Comparison of ENCODE assay signal across 1 cellular context in the genomic region with DNA sequence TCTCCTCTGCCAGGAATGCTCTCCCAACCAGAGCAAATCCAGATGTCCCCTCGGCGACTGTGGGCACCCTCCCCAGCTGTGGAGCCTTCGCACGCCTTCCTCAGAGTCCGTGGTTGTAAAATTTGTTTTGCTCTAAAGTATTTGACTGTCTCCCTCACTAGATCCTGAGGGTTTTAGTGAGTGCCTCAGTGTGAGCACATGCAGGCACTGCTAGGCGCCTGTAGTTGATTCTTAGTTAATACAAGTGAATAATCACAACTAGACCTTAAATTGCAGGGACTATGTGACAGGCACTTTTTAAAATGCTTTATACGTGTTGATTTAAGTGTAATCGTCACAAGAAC.
TF ChIP-seq lines count a peak whose summit lies in the region.

No MANE protein-coding gene starts in this region.

TF ChIP-seq in H1, 55 proteins besides CTCF, POLR2A, EP300 and RAD21:
- TF ChIP-seq TEAD4 (IDR thresholded peaks at IDR 0.05; ENCODE audit: low read depth, low read length) (no peak), CTBP2 (IDR thresholded peaks at IDR 0.05; ENCODE audit: borderline replicate concordance, insufficient read depth, insufficient read length, low read length) (no peak), SIN3A (conservative IDR thresholded peaks at IDR 0.05 in 1 of 2, IDR thresholded peaks at IDR 0.05 in 1 of 2; ENCODE audit: low read depth in 1 of 2, low read length in 2 of 2) (no peak), CHD2 (IDR thresholded peaks at IDR 0.05; ENCODE audit: low read length) (no peak), FOSL1 (IDR thresholded peaks at IDR 0.05; ENCODE audit: insufficient read depth, low read depth, low read length) (no peak), EZH2 (IDR thresholded peaks at IDR 0.05; ENCODE audit: low read depth, low read length, severe bottlenecking) (no peak), RXRA (IDR thresholded peaks at IDR 0.05; ENCODE audit: insufficient read depth, low read depth, low read length) (no peak), KDM1A (IDR thresholded peaks at IDR 0.05; ENCODE audit: borderline replicate concordance, low read length) (no peak), SP2 (IDR thresholded peaks at IDR 0.05; ENCODE audit: low read length) (no peak), SAP30 (IDR thresholded peaks at IDR 0.05; ENCODE audit: insufficient read depth, insufficient replicate concordance, low read length) (no peak), SIRT6 (IDR thresholded peaks at IDR 0.05; ENCODE audit: low read length) (no peak), POU5F1 (IDR thresholded peaks at IDR 0.05; ENCODE audit: low read depth, low read length) (no peak), JUN (IDR thresholded peaks at IDR 0.05; ENCODE audit: low read depth, low read length) (no peak), TAF7 (optimal IDR thresholded peaks at IDR 0.05; ENCODE audit: borderline replicate concordance, low read depth, low read length) (no peak), SUZ12 (IDR thresholded peaks at IDR 0.05; ENCODE audit: low read length) (no peak)
- TF ChIP-seq, protein P1, sequence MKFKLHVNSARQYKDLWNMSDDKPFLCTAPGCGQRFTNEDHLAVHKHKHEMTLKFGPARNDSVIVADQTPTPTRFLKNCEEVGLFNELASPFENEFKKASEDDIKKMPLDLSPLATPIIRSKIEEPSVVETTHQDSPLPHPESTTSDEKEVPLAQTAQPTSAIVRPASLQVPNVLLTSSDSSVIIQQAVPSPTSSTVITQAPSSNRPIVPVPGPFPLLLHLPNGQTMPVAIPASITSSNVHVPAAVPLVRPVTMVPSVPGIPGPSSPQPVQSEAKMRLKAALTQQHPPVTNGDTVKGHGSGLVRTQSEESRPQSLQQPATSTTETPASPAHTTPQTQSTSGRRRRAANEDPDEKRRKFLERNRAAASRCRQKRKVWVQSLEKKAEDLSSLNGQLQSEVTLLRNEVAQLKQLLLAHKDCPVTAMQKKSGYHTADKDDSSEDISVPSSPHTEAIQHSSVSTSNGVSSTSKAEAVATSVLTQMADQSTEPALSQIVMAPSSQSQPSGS (IDR thresholded peaks at IDR 0.05; ENCODE audit: low read length): no peak
TF ChIP-seq in H1: peak in this region for 0.
